In genomic region chr20:1396264-1396663, GRCh38 we compare ENCODE assay signal across 29 cellular contexts. TPM values are rescaled to one million over a fixed set of nuclear protein-coding genes. Genes with fewer than 3 reads are reported as not detected.
DNase-seq lines count a peak whose midpoint lies in the region; ATAC-seq and TF ChIP-seq lines count a peak whose summit lies in the region.
"Had no signal": no experiment of that assay in that cellular context is flagged by ENCODE, and none has a peak within 500 bp of the region (broad histone marks: within the 10 kb centered on the region; RNA-seq: fewer than 3 reads in every experiment).

No MANE protein-coding gene starts in this region.

- no peak for TF ChIP-seq RAD21 in SK-N-SH (IDR thresholded peaks at IDR 0.05; ENCODE audit: low read length)

- no peaks in the 10 kb centered on the region for H3K9me2 ChIP-seq in SK-N-SH

- H2AFZ ChIP-seq in SK-N-SH (ENCODE audit: low read depth) = peak overlapping the region; percentile 66; the same call in 1 of the 2 replicates

- H3K27ac ChIP-seq in SK-N-SH (ENCODE audit: low read depth in 2 of 2, low read length in 1 of 2) = peak overlapping the region; percentile 9 to 42; a peak in 3 of 4 replicates
- H3K27ac ChIP-seq in subcutaneous abdominal adipose tissue (ENCODE audit: low read depth, low read length) = peak overlapping the region; percentile 20
- H3K27ac ChIP-seq: 22Rv1, ascending aorta, colonic mucosa, sigmoid colon, transverse colon had no signal

- H3K36me3 ChIP-seq in SK-N-SH (replicated peaks in 1 of 2; ENCODE audit: control insufficient read depth in 1 of 2, insufficient read depth in 2 of 2, low read length in 1 of 2) (no peaks in the 10 kb centered on the region), subcutaneous abdominal adipose tissue (ENCODE audit: control insufficient read depth in 5 of 5, insufficient read depth in 5 of 5, low read length in 5 of 5) (no peaks in the 10 kb centered on the region)
- H3K36me3 ChIP-seq: ascending aorta, colonic mucosa, sigmoid colon, transverse colon had no signal

- ATAC-seq in SK-N-SH treated with all-trans-retinoic acid at 6 μM for 48 hours (no peak), GM18502 (IDR thresholded peaks at IDR 0.05; ENCODE audit: poor library complexity, unreplicated experiment) (no peak)
- ATAC-seq: GM12878; naive thymus-derived CD8-positive, alpha-beta T cell; WTC11 had no signal

- peak overlapping the region; percentile 98 for H3K27ac Mint-ChIP-seq in endothelial cell (ENCODE audit: unreplicated experiment)
- H3K27ac Mint-ChIP-seq: activated CD4-positive, alpha-beta T cell treated with anti-CD3 and anti-CD28 coated beads, Interleukin-2, amount 10 ng/mL, durations not matched to agents 7 days and 5 days; CD4-positive, CD25-positive, alpha-beta regulatory T cell; WTC11 had no signal

- no peak overlapping the region for H3K9ac ChIP-seq in SK-N-SH
- no peak overlapping the region for H3K9ac ChIP-seq in subcutaneous abdominal adipose tissue (ENCODE audit: low read length in 5 of 5)

- H3K4me1 ChIP-seq in SK-N-SH (ENCODE audit: control insufficient read depth in 1 of 2, insufficient read depth in 2 of 2, low read depth in 1 of 2, low read length in 1 of 2) (peaks cover 17 to 22% of the 10 kb centered on the region in 2 experiments; a peak in 3 of 4 replicates), subcutaneous abdominal adipose tissue (ENCODE audit: control insufficient read depth in 5 of 5, insufficient read depth in 5 of 5, low read length in 5 of 5) (peaks cover 7 to 42% (median 25%) of the 10 kb centered on the region in 5 donors)

- peaks cover 19% of the 10 kb centered on the region for H3K79me2 ChIP-seq in SK-N-SH (ENCODE audit: insufficient read depth)

- no peaks in the 10 kb centered on the region for H3K27me3 ChIP-seq in SK-N-SH (ENCODE audit: insufficient read depth)
- peaks cover 0 to 15% (median 8%) of the 10 kb centered on the region in 5 donors for H3K27me3 ChIP-seq in subcutaneous abdominal adipose tissue (ENCODE audit: control insufficient read depth in 5 of 5, insufficient read depth in 4 of 5, low read length in 5 of 5)
- H3K27me3 ChIP-seq: ascending aorta, colonic mucosa had no signal

- H3K9me3 ChIP-seq in SK-N-SH = no peaks in the 10 kb centered on the region
- H3K9me3 ChIP-seq in subcutaneous abdominal adipose tissue (ENCODE audit: control insufficient read depth in 5 of 5, low read length in 5 of 5) = no peaks in the 10 kb centered on the region
- H3K9me3 ChIP-seq: ascending aorta, colonic mucosa, sigmoid colon, transverse colon had no signal

- H3K27me3 Mint-ChIP-seq in endothelial cell (ENCODE audit: unreplicated experiment) = peaks cover 10% of the 10 kb centered on the region

- peak overlapping the region; percentile 83 for H3K4me3 Mint-ChIP-seq in endothelial cell (ENCODE audit: unreplicated experiment)
- H3K4me3 Mint-ChIP-seq: activated CD4-positive, alpha-beta T cell treated with anti-CD3 and anti-CD28 coated beads, Interleukin-2, amount 10 ng/mL, durations not matched to agents 7 days and 5 days; naive thymus-derived CD8-positive, alpha-beta T cell; WTC11 had no signal

- H3K4me3 ChIP-seq in SK-N-SH (ENCODE audit: low read depth in 2 of 2, low read length in 1 of 2) (no peak overlapping the region), subcutaneous abdominal adipose tissue (ENCODE audit: low read depth in 1 of 5, low read length in 5 of 5) (no peak overlapping the region), foreskin fibroblast (ENCODE audit: low read depth in 1 of 2, low read length in 2 of 2) (no peak overlapping the region)
- H3K4me3 ChIP-seq in Jurkat, Clone E6-1 (ENCODE audit: low read length) = peak overlapping the region; percentile 36
- H3K4me3 ChIP-seq: ascending aorta, colonic mucosa, GM12878, sigmoid colon, transverse colon had no signal

- no peaks in the 10 kb centered on the region for H3K9me3 Mint-ChIP-seq in endothelial cell (ENCODE audit: unreplicated experiment)

- peaks cover 66% of the 10 kb centered on the region for H3K4me1 Mint-ChIP-seq in endothelial cell (ENCODE audit: unreplicated experiment)

- 48% methylated on average over 1 of the region's 1 CpG for WGBS in SK-N-SH (ENCODE audit: low lambda C conversion rate)

- peaks cover 9% of the 10 kb centered on the region for H4K20me1 ChIP-seq in SK-N-SH (ENCODE audit: insufficient read depth)

- no peak for TF ChIP-seq EP300 in SK-N-SH (IDR thresholded peaks at IDR 0.05; ENCODE audit: borderline replicate concordance in 1 of 2, low read depth in 1 of 2, low read length in 1 of 2)

- H3K4me2 ChIP-seq in SK-N-SH = no peak overlapping the region

- no peak for DNase-seq in SK-N-SH
- peak; percentile 61 for DNase-seq in Jurkat, Clone E6-1 (ENCODE audit: low read depth, low spot score)
- DNase-seq in endothelial cell (ENCODE audit: low spot score) = no peak
- DNase-seq in foreskin fibroblast = no peak
- DNase-seq in DMS 273 (lab: John Stamatoyannopoulos, UW; ENCODE audit: unreplicated experiment) = no peak
- DNase-seq: activated CD4-positive, alpha-beta T cell treated with anti-CD3 and anti-CD28 coated beads, Interleukin-2, amount 10 ng/mL, durations not matched to agents 7 days and 5 days; activated effector memory CD4-positive, alpha-beta T cell treated with anti-CD3 and anti-CD28 coated beads, Interleukin-2, amount 50 U/mL, for 16 hours; activated T-cell treated with anti-CD3 and anti-CD28 coated beads, Interleukin-2, amount 50 U/mL, for 1 hour; CD4-positive, CD25-positive, alpha-beta regulatory T cell; colonic mucosa; effector memory CD4-positive, alpha-beta T cell; HCEC 1CT; islet precursor cell; naive thymus-derived CD8-positive, alpha-beta T cell; NCI-H1048; NCI-H1694 treated with DMSO at 0.1 percent for 48 hours; NCI-H446 treated with DMSO at 0.1 percent for 48 hours; NCI-H774; sigmoid colon; stimulated activated CD4-positive, alpha-beta T cell treated with anti-CD3 and anti-CD28 coated beads, Interleukin-12 subunit alpha, Interleukin-12 subunit beta, amount 100 ng/mL, for 4 hours; stimulated activated CD4-positive, alpha-beta T cell treated with anti-CD3 and anti-CD28 coated beads, Interleukin-4, amount 100 ng/mL, for 1 hour; transverse colon had no signal

- peaks cover 26% of the 10 kb centered on the region for H3K36me3 Mint-ChIP-seq in endothelial cell (ENCODE audit: low read depth, unreplicated experiment)
- H3K36me3 Mint-ChIP-seq: CD4-positive, CD25-positive, alpha-beta regulatory T cell; WTC11 had no signal

- POLR2A ChIA-PET in SK-N-SH (lab: Yijun Ruan, JAX) = no interaction called here

- CTCF ChIA-PET in SK-N-SH (lab: Yijun Ruan, JAX) = interaction anchor here (2.1 to 2.3 kb wide), 2 partner anchors 41 to 71 kb away, joined by 7 to 12 read pairs; partner anchors contain the start of gene NSFL1C

- peaks cover 7% of the 10 kb centered on the region for H3F3A ChIP-seq in SK-N-SH (replicated peaks; ENCODE audit: insufficient read depth)

- TF ChIP-seq CTCF in SK-N-SH (IDR thresholded peaks at IDR 0.05) (no peak), endothelial cell (IDR thresholded peaks at IDR 0.05; ENCODE audit: unreplicated experiment) (no peak), foreskin fibroblast (IDR thresholded peaks at IDR 0.05; ENCODE audit: low read depth, low read length) (no peak)

TF ChIP-seq in SK-N-SH, 30 proteins besides CTCF, POLR2A, EP300 and RAD21 (continues in another document):
- no peak for TF ChIP-seq RXRA (IDR thresholded peaks at IDR 0.05; ENCODE audit: borderline replicate concordance, low read depth)

TF ChIP-seq in SK-N-SH treated with all-trans-retinoic acid at 6 μM for 48 hours, 23 proteins besides CTCF, POLR2A, EP300 and RAD21 (continues in another document):
- TF ChIP-seq GLIS3 (CRISPR knock-in tag; IDR thresholded peaks at IDR 0.05) (no peak), ZFP30 (CRISPR knock-in tag; IDR thresholded peaks at IDR 0.05) (no peak), PPARA (CRISPR knock-in tag; IDR thresholded peaks at IDR 0.05; ENCODE audit: borderline replicate concordance) (no peak), TOX (CRISPR knock-in tag; IDR thresholded peaks at IDR 0.05; ENCODE audit: borderline replicate concordance) (no peak), POU6F1 (CRISPR knock-in tag; IDR thresholded peaks at IDR 0.05; ENCODE audit: borderline replicate concordance, low read depth) (no peak)
- TF ChIP-seq, protein P1, sequence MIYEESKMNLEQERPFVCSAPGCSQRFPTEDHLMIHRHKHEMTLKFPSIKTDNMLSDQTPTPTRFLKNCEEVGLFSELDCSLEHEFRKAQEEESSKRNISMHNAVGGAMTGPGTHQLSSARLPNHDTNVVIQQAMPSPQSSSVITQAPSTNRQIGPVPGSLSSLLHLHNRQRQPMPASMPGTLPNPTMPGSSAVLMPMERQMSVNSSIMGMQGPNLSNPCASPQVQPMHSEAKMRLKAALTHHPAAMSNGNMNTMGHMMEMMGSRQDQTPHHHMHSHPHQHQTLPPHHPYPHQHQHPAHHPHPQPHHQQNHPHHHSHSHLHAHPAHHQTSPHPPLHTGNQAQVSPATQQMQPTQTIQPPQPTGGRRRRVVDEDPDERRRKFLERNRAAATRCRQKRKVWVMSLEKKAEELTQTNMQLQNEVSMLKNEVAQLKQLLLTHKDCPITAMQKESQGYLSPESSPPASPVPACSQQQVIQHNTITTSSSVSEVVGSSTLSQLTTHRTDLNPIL (CRISPR knock-in tag; IDR thresholded peaks at IDR 0.05; ENCODE audit: low read depth) = no peak

RNA-seq across cellular contexts. Expression of gene FKBP1A, which starts 3.4 kb away (rescaled TPM):
- polyA plus RNA-seq in SK-N-SH (2012; rRNA removed) = 362 and 453 TPM in 2 replicates
- 418 and 470 TPM in 2 replicates for polyA plus RNA-seq in SK-N-SH (2012; cell fraction: cytosol; rRNA removed)
- 119 and 151 TPM in 2 replicates for polyA plus RNA-seq in SK-N-SH (2012; cell fraction: nucleus; rRNA removed)
- polyA plus RNA-seq in Jurkat, Clone E6-1 (2012; ENCODE audit: insufficient read depth, insufficient read length) = 569 TPM
- 952 TPM for total RNA-seq in endothelial cell (ENCODE audit: unreplicated experiment)
